In the genomic region with DNA sequence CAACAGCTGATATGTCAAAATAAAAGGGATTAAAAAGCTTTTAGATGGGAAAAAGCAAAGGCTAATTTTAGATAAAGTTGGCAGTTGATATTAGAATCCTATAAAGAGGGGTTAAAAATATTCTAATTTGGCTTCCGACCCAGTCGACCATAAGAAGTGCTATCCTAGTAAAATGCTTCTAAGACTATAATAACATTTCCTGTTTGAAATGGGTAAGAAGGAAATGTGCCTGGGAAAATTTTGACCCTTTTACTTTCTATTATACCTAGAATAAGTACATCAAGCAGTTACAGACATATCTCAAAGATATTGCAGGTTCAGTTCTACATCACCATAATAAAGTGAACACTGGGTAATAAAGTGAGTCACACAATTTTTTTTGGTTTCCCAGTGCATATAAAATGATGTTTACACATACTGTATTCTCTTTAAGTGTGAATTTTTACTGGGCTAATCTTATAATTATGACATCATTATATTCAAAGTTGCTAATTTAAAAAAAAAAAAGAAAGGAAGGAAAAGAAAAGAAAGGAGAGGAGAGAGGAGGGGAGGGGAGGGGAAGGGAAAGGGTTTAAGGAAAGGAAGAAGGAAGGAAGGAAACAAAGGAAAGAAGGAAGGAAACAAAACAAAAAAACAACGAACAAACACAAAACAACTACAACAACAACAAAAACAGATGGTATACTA, we compare ENCODE assay signal across 3 cellular contexts.
TF ChIP-seq lines count a peak whose summit lies in the region.

No MANE protein-coding gene starts in this region.

TF ChIP-seq in HepG2, 621 proteins besides CTCF, POLR2A, EP300 and RAD21:
- TF ChIP-seq ATF7 (IDR thresholded peaks at IDR 0.05): peak; percentile 96
- TF ChIP-seq ATF7 (CRISPR knock-in tag; IDR thresholded peaks at IDR 0.05): no peak
- TF ChIP-seq HNRNPK (IDR thresholded peaks at IDR 0.05; ENCODE audit: low read depth, low read length, poor library complexity, severe bottlenecking): peak; percentile 73
- TF ChIP-seq, protein P1, sequence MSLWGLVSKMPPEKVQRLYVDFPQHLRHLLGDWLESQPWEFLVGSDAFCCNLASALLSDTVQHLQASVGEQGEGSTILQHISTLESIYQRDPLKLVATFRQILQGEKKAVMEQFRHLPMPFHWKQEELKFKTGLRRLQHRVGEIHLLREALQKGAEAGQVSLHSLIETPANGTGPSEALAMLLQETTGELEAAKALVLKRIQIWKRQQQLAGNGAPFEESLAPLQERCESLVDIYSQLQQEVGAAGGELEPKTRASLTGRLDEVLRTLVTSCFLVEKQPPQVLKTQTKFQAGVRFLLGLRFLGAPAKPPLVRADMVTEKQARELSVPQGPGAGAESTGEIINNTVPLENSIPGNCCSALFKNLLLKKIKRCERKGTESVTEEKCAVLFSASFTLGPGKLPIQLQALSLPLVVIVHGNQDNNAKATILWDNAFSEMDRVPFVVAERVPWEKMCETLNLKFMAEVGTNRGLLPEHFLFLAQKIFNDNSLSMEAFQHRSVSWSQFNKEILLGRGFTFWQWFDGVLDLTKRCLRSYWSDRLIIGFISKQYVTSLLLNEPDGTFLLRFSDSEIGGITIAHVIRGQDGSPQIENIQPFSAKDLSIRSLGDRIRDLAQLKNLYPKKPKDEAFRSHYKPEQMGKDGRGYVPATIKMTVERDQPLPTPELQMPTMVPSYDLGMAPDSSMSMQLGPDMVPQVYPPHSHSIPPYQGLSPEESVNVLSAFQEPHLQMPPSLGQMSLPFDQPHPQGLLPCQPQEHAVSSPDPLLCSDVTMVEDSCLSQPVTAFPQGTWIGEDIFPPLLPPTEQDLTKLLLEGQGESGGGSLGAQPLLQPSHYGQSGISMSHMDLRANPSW (CRISPR knock-in tag; IDR thresholded peaks at IDR 0.05; ENCODE audit: borderline replicate concordance): no peak

TF ChIP-seq in GM12878, 131 proteins besides CTCF, POLR2A, EP300 and RAD21:
- peak; percentile 74 for TF ChIP-seq ATF7 (IDR thresholded peaks at IDR 0.05; ENCODE audit: low read depth)
- TF ChIP-seq, protein P2, sequence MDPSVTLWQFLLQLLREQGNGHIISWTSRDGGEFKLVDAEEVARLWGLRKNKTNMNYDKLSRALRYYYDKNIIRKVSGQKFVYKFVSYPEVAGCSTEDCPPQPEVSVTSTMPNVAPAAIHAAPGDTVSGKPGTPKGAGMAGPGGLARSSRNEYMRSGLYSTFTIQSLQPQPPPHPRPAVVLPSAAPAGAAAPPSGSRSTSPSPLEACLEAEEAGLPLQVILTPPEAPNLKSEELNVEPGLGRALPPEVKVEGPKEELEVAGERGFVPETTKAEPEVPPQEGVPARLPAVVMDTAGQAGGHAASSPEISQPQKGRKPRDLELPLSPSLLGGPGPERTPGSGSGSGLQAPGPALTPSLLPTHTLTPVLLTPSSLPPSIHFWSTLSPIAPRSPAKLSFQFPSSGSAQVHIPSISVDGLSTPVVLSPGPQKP (IDR thresholded peaks at IDR 0.05; ENCODE audit: low read depth, low read length): no peak
- no peak for TF ChIP-seq MEF2B (IDR thresholded peaks at IDR 0.05; ENCODE audit: partially characterized antibody, poor library complexity, severe bottlenecking)
- TF ChIP-seq HDAC6 (IDR thresholded peaks at IDR 0.05; ENCODE audit: unreplicated experiment): no peak

TF ChIP-seq in endothelial cell of umbilical vein, 7 proteins besides CTCF, POLR2A, EP300 and RAD21:
- no peak for TF ChIP-seq EZH2 (IDR thresholded peaks at IDR 0.05; ENCODE audit: borderline replicate concordance, low read depth, low read length, severe bottlenecking)
- TF ChIP-seq GATA2 (IDR thresholded peaks at IDR 0.05; ENCODE audit: insufficient read depth, insufficient read length, low read depth, low read length): no peak
